8 cellular contexts compared by ENCODE assay signal in the genomic region with DNA sequence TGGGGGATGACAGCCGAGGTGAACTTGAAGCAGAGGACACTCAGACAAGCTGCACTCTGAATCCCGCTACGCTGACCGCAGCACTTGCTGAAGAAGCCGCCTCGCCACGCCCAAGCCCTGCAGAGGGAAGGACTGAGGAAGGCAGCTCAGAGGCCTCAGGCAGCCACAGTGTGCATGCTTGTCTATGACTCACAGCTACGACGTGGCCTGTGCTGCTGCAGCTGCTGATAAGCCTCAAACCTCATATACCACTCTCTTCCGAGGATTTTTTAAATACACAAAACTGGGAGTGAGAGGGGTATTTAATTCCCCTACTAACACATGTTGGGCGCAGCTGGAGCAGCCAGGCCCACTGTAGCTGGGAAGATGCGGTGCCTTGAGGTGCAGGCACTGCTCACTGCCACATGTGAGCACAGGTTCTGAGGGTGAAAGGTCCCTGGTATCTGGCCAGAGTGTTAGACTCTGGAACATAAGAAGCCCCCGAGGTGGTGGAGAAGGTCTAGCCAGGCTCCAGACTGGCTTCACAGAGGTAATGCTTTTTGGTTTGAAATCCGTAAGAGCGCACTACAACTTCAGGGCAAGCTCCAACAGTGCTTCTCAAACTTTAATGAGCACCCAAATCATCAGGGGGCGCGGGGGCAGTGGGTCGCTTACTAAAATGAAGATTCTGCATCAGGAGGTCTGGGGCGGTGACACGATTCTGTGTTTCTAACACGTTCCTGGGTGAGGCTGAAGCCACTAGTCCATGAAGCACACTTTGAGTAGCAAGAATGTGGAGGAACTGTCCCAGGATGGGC.
DNase-seq lines count a peak whose midpoint lies in the region; ATAC-seq and TF ChIP-seq lines count a peak whose summit lies in the region.

No MANE protein-coding gene starts in this region.

- peak overlapping the region; percentile 66 for H3K9ac ChIP-seq in GM23248

- TF ChIP-seq POLR2A in heart left ventricle (IDR thresholded peaks at IDR 0.05): no peak
- TF ChIP-seq POLR2A in spleen (IDR thresholded peaks at IDR 0.05): no peak

- H3K27ac ChIP-seq in GM23248 (peak overlapping the region; percentile 70), heart left ventricle (peak overlapping the region in 1 of 12 donors; percentile 76), spleen (peak overlapping the region in 7 of 8 donors; percentile 16 to 88 (median 72))

- H3K79me2 ChIP-seq in GM23248 (ENCODE audit: insufficient read depth): no peaks in the 10 kb centered on the region

- no peak overlapping the region for H3K4me3 ChIP-seq in GM23248
- H3K4me3 ChIP-seq in heart left ventricle: no peak overlapping the region
- H3K4me3 ChIP-seq in spleen: peak overlapping the region in 1 of 8 donors; percentile 60

- H3K4me1 ChIP-seq in GM23248 (ENCODE audit: insufficient read depth) (peaks cover 27% of the 10 kb centered on the region), heart left ventricle (peaks cover 0 to 44% (median 8%) of the 10 kb centered on the region in 12 donors), spleen (peaks cover 23 to 54% (median 41%) of the 10 kb centered on the region in 6 donors)

- WGBS in GM23248 (ENCODE audit: low coverage in 1 of 2, low lambda C conversion rate in 2 of 2, missing lambda C conversion rate in 2 of 2), 2 experiments: 63 to 65% methylated on average over 21 of the region's 21 CpGs
- WGBS in heart left ventricle, 4 donors: 73 to 80% (median 74%) methylated on average over 18 to 21 of the region's 21 CpGs
- 48 to 68% (median 58%) methylated on average over 21 of the region's 21 CpGs for WGBS in spleen, 5 donors

- H3K27me3 ChIP-seq in GM23248 (replicated peaks; ENCODE audit: insufficient read depth): no peaks in the 10 kb centered on the region
- H3K27me3 ChIP-seq in heart left ventricle: no peaks in the 10 kb centered on the region
- no peaks in the 10 kb centered on the region for H3K27me3 ChIP-seq in spleen (replicated peaks in 1 of 7)

- in situ Hi-C loops in GM23248 (cut with MboI): no loop called here

- H3F3A ChIP-seq in GM23248 (ENCODE audit: insufficient read depth): no peaks in the 10 kb centered on the region

- no peaks in the 10 kb centered on the region for H3K9me2 ChIP-seq in GM23248 (ENCODE audit: insufficient read depth)

- H3K9me3 ChIP-seq in GM23248 (ENCODE audit: low read depth): no peaks in the 10 kb centered on the region
- H3K9me3 ChIP-seq in heart left ventricle: peaks cover 0 to 5% (median 0%) of the 10 kb centered on the region in 12 donors
- H3K9me3 ChIP-seq in spleen: peaks cover 0 to 5% (median 3%) of the 10 kb centered on the region in 8 donors

- H2AFZ ChIP-seq in GM23248: peak overlapping the region; percentile 76

- peak overlapping the region; percentile 61 for H3K4me2 ChIP-seq in GM23248 (ENCODE audit: unreplicated experiment)

- DNase-seq in GM23248 (peak; percentile 97), RPMI8226 (peak; percentile 81), activated gamma-delta T cell (lab: John Stamatoyannopoulos, UW) (peak; percentile 42), heart left ventricle (peak in 4 of 5 donors; percentile 49 to 88 (median 71)), spleen (peak; percentile 90), DMS79 (lab: John Stamatoyannopoulos, UW) (no peak), DMS153 treated with DMSO at 0.1 percent for 48 hours (lab: John Stamatoyannopoulos, UW; ENCODE audit: unreplicated experiment) (no peak)

- no peak for TF ChIP-seq CTCF in heart left ventricle (IDR thresholded peaks at IDR 0.05)
- TF ChIP-seq CTCF in spleen (IDR thresholded peaks at IDR 0.05 in 8 of 11, conservative IDR thresholded peaks at IDR 0.05 in 3 of 11): no peak

- H3K36me3 ChIP-seq in GM23248 (ENCODE audit: low read depth): no peaks in the 10 kb centered on the region
- no peaks in the 10 kb centered on the region for H3K36me3 ChIP-seq in heart left ventricle
- H3K36me3 ChIP-seq in spleen: no peaks in the 10 kb centered on the region

- ATAC-seq in heart left ventricle: peak; percentile 53 to 85 (median 71)
- ATAC-seq in HG03342 (IDR thresholded peaks at IDR 0.05; ENCODE audit: unreplicated experiment): no peak

- H4K20me1 ChIP-seq in GM23248 (ENCODE audit: insufficient read depth): no peaks in the 10 kb centered on the region

- intact Hi-C loops in heart left ventricle (cut with DNase I) (no loop called here), spleen (cut with DNase I; ENCODE audit: low total_unique reads) (no loop called here)

Comparison
In these comparisons a context has a peak if more than half of its experiments do, and no peak if none do; other contexts are left out.
1. DNase-seq: peak in GM23248 (single experiment), RPMI8226 (single experiment), activated gamma-delta T cell (single experiment), heart left ventricle (4 of 5) and spleen (single experiment); none in DMS79 (single experiment) and DMS153 treated with DMSO at 0.1 percent for 48 hours (single experiment).